In the genomic region with DNA sequence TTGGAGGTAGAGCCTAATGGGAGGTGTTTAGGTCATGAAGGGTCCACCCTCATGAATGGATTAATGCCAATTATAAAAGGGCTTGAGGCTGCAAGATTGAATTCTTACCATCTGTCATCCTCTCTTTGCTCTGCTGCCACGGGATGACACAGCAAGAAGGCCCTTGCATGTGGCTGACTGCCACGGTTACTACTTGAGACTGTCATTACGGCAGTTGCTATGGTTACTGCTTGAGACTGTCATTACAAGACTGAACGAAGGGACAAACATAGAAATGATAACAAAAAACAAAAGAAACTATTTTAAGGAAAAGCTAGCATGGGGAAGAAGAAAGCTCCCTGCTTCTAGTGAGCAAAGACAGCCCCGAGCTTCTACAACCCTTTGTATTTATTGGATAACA, we compare ENCODE assay signal across 23 cellular contexts.
DNase-seq lines count a peak whose midpoint lies in the region; ATAC-seq and TF ChIP-seq lines count a peak whose summit lies in the region.
"Had no signal": no experiment of that assay in that cellular context is flagged by ENCODE, and none has a peak within 500 bp of the region (broad histone marks: within the 10 kb centered on the region; RNA-seq: fewer than 3 reads in every experiment).

No MANE protein-coding gene starts in this region.

- no peak overlapping the region for H3K4me3 ChIP-seq in SK-N-SH (ENCODE audit: low read depth in 2 of 2, low read length in 1 of 2)
- H3K4me3 ChIP-seq: SJSA1, testis had no signal

- H3K27me3 ChIP-seq in SK-N-SH (ENCODE audit: insufficient read depth): no peaks in the 10 kb centered on the region
- H3K27me3 ChIP-seq: SJSA1, testis had no signal

- H3K9me3 Mint-ChIP-seq in osteocyte (ENCODE audit: unreplicated experiment): peaks cover 11% of the 10 kb centered on the region
- H3K9me3 Mint-ChIP-seq: activated CD8-positive, alpha-beta T cell treated with anti-CD3 and anti-CD28 coated beads for 36 hours had no signal

- H3K4me1 Mint-ChIP-seq in osteocyte (ENCODE audit: unreplicated experiment): peaks cover 1% of the 10 kb centered on the region
- H3K4me1 Mint-ChIP-seq: central memory CD8-positive, alpha-beta T cell had no signal

- peak overlapping the region; percentile 24; the same call in 1 of the 2 replicates for H3K4me2 ChIP-seq in SK-N-SH

- H3K36me3 ChIP-seq in SK-N-SH (replicated peaks in 1 of 2; ENCODE audit: control insufficient read depth in 1 of 2, insufficient read depth in 2 of 2, low read length in 1 of 2): no peaks in the 10 kb centered on the region
- H3K36me3 ChIP-seq: SJSA1 had no signal

- no peak for TF ChIP-seq EP300 in SK-N-SH (IDR thresholded peaks at IDR 0.05; ENCODE audit: borderline replicate concordance in 1 of 2, low read depth in 1 of 2, low read length in 1 of 2)

- H3K9me3 ChIP-seq in SK-N-SH: no peaks in the 10 kb centered on the region
- H3K9me3 ChIP-seq: SJSA1, testis had no signal

- H3K79me2 ChIP-seq in SK-N-SH (ENCODE audit: insufficient read depth): no peaks in the 10 kb centered on the region

- no peaks in the 10 kb centered on the region for H3K27me3 Mint-ChIP-seq in osteocyte (ENCODE audit: unreplicated experiment)
- H3K27me3 Mint-ChIP-seq: activated CD8-positive, alpha-beta T cell treated with anti-CD3 and anti-CD28 coated beads for 36 hours; central memory CD8-positive, alpha-beta T cell had no signal

- H3F3A ChIP-seq in SK-N-SH (replicated peaks; ENCODE audit: insufficient read depth): no peaks in the 10 kb centered on the region

- H3K4me1 ChIP-seq in SK-N-SH (ENCODE audit: control insufficient read depth in 1 of 2, insufficient read depth in 2 of 2, low read depth in 1 of 2, low read length in 1 of 2): no peaks in the 10 kb centered on the region
- H3K4me1 ChIP-seq: SJSA1, testis had no signal

- POLR2A ChIA-PET in SK-N-SH (lab: Yijun Ruan, JAX): no interaction called here

- H3K27ac ChIP-seq in SK-N-SH (ENCODE audit: low read depth in 2 of 2, low read length in 1 of 2): no peak overlapping the region
- H3K27ac ChIP-seq: SJSA1, testis had no signal

- ATAC-seq in SK-N-SH treated with all-trans-retinoic acid at 6 μM for 48 hours: no peak
- ATAC-seq: activated CD8-positive, alpha-beta T cell treated with anti-CD3 and anti-CD28 coated beads for 36 hours; CD8-positive, alpha-beta T cell; PC-3; right cardiac atrium had no signal

- DNase-seq in SK-N-SH (no peak), NCI-H1105 treated with DMSO at 0.1 percent for 48 hours (lab: John Stamatoyannopoulos, UW) (peak; percentile 56), SHP77 treated with DMSO at 0.1 percent for 48 hours (lab: John Stamatoyannopoulos, UW) (peak; percentile 18), retina (peak; percentile 2), osteocyte (ENCODE audit: extremely low spot score, unreplicated experiment) (no peak), HuH-7 (ENCODE audit: low spot score) (no peak)
- DNase-seq in central memory CD4-positive, alpha-beta T cell: no peak
- DNase-seq: ACHN; activated CD8-positive, alpha-beta T cell treated with anti-CD3 and anti-CD28 coated beads for 36 hours; activated naive CD4-positive, alpha-beta T cell; activated T-cell treated with anti-CD3 and anti-CD28 coated beads, Interleukin-2, amount 50 U/mL, for 1 hour; CD8-positive, alpha-beta T cell; EL; Karpas-422; NCI-H446 treated with DMSO at 0.1 percent for 48 hours; occipital lobe; PC-3; right cardiac atrium; T-helper 2 cell; testis had no signal

- no peak for TF ChIP-seq CTCF in SK-N-SH (IDR thresholded peaks at IDR 0.05)
- no peak for TF ChIP-seq CTCF in osteocyte (IDR thresholded peaks at IDR 0.05)

- no peak overlapping the region for H3K27ac Mint-ChIP-seq in osteocyte (ENCODE audit: unreplicated experiment)
- H3K27ac Mint-ChIP-seq: activated CD8-positive, alpha-beta T cell treated with anti-CD3 and anti-CD28 coated beads for 36 hours; CD8-positive, alpha-beta T cell had no signal

- no peaks in the 10 kb centered on the region for H4K20me1 ChIP-seq in SK-N-SH (ENCODE audit: insufficient read depth)

- 3% methylated on average over 5 of the region's 5 CpGs for WGBS in SK-N-SH (ENCODE audit: low lambda C conversion rate)

- H3K9ac ChIP-seq in SK-N-SH: no peak overlapping the region

- no peaks in the 10 kb centered on the region for H3K9me2 ChIP-seq in SK-N-SH

- H3K36me3 Mint-ChIP-seq in osteocyte (ENCODE audit: unreplicated experiment): no peaks in the 10 kb centered on the region
- H3K36me3 Mint-ChIP-seq: CD8-positive, alpha-beta T cell had no signal

- no peak for TF ChIP-seq RAD21 in SK-N-SH (IDR thresholded peaks at IDR 0.05; ENCODE audit: low read length)

- peak overlapping the region; percentile 43; the same call in 1 of the 2 replicates for H2AFZ ChIP-seq in SK-N-SH (ENCODE audit: low read depth)

- no peak overlapping the region for H3K4me3 Mint-ChIP-seq in osteocyte (ENCODE audit: unreplicated experiment)
- H3K4me3 Mint-ChIP-seq: activated CD8-positive, alpha-beta T cell treated with anti-CD3 and anti-CD28 coated beads for 36 hours; CD8-positive, alpha-beta T cell; central memory CD8-positive, alpha-beta T cell had no signal

- CTCF ChIA-PET in SK-N-SH (lab: Yijun Ruan, JAX): no interaction called here

TF ChIP-seq in SK-N-SH, 30 proteins besides CTCF, POLR2A, EP300 and RAD21:
- no peak for TF ChIP-seq SIN3A (IDR thresholded peaks at IDR 0.05; ENCODE audit: borderline replicate concordance, low read depth, low read length)
- no peak for TF ChIP-seq TAF1 (IDR thresholded peaks at IDR 0.05; ENCODE audit: borderline replicate concordance, low read depth, low read length)
- no peak for TF ChIP-seq GABPA (IDR thresholded peaks at IDR 0.05; ENCODE audit: low read depth)
- TF ChIP-seq TCF12 (IDR thresholded peaks at IDR 0.05): no peak

TF ChIP-seq in SK-N-SH treated with all-trans-retinoic acid at 6 μM for 48 hours, 23 proteins besides CTCF, POLR2A, EP300 and RAD21 (continues in another document):
- TF ChIP-seq BACH2 (CRISPR knock-in tag; IDR thresholded peaks at IDR 0.05; ENCODE audit: borderline replicate concordance) (no peak), TOX (CRISPR knock-in tag; IDR thresholded peaks at IDR 0.05; ENCODE audit: borderline replicate concordance) (no peak), CSDC2 (CRISPR knock-in tag; IDR thresholded peaks at IDR 0.05) (no peak), ISL1 (CRISPR knock-in tag; IDR thresholded peaks at IDR 0.05) (no peak), OSR1 (CRISPR knock-in tag; IDR thresholded peaks at IDR 0.05) (no peak), ZNF565 (CRISPR knock-in tag; conservative IDR thresholded peaks at IDR 0.05; ENCODE audit: low read depth) (no peak), TCF4 (CRISPR knock-in tag; IDR thresholded peaks at IDR 0.05; ENCODE audit: borderline replicate concordance) (no peak)
- TF ChIP-seq, protein P1, sequence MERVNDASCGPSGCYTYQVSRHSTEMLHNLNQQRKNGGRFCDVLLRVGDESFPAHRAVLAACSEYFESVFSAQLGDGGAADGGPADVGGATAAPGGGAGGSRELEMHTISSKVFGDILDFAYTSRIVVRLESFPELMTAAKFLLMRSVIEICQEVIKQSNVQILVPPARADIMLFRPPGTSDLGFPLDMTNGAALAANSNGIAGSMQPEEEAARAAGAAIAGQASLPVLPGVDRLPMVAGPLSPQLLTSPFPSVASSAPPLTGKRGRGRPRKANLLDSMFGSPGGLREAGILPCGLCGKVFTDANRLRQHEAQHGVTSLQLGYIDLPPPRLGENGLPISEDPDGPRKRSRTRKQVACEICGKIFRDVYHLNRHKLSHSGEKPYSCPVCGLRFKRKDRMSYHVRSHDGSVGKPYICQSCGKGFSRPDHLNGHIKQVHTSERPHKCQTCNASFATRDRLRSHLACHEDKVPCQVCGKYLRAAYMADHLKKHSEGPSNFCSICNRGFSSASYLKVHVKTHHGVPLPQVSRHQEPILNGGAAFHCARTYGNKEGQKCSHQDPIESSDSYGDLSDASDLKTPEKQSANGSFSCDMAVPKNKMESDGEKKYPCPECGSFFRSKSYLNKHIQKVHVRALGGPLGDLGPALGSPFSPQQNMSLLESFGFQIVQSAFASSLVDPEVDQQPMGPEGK (CRISPR knock-in tag; IDR thresholded peaks at IDR 0.05; ENCODE audit: borderline replicate concordance): no peak
- TF ChIP-seq, protein P2, sequence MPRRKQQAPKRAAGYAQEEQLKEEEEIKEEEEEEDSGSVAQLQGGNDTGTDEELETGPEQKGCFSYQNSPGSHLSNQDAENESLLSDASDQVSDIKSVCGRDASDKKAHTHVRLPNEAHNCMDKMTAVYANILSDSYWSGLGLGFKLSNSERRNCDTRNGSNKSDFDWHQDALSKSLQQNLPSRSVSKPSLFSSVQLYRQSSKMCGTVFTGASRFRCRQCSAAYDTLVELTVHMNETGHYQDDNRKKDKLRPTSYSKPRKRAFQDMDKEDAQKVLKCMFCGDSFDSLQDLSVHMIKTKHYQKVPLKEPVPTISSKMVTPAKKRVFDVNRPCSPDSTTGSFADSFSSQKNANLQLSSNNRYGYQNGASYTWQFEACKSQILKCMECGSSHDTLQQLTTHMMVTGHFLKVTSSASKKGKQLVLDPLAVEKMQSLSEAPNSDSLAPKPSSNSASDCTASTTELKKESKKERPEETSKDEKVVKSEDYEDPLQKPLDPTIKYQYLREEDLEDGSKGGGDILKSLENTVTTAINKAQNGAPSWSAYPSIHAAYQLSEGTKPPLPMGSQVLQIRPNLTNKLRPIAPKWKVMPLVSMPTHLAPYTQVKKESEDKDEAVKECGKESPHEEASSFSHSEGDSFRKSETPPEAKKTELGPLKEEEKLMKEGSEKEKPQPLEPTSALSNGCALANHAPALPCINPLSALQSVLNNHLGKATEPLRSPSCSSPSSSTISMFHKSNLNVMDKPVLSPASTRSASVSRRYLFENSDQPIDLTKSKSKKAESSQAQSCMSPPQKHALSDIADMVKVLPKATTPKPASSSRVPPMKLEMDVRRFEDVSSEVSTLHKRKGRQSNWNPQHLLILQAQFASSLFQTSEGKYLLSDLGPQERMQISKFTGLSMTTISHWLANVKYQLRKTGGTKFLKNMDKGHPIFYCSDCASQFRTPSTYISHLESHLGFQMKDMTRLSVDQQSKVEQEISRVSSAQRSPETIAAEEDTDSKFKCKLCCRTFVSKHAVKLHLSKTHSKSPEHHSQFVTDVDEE (CRISPR knock-in tag; IDR thresholded peaks at IDR 0.05): no peak
- TF ChIP-seq, protein P3, sequence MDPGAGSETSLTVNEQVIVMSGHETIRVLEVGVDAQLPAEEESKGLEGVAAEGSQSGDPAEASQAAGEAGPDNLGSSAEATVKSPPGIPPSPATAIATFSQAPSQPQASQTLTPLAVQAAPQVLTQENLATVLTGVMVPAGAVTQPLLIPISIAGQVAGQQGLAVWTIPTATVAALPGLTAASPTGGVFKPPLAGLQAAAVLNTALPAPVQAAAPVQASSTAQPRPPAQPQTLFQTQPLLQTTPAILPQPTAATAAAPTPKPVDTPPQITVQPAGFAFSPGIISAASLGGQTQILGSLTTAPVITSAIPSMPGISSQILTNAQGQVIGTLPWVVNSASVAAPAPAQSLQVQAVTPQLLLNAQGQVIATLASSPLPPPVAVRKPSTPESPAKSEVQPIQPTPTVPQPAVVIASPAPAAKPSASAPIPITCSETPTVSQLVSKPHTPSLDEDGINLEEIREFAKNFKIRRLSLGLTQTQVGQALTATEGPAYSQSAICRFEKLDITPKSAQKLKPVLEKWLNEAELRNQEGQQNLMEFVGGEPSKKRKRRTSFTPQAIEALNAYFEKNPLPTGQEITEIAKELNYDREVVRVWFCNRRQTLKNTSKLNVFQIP (CRISPR knock-in tag; IDR thresholded peaks at IDR 0.05; ENCODE audit: borderline replicate concordance, low read depth): no peak

Comparison
In these comparisons a context has a peak if more than half of its experiments do, and no peak if none do; other contexts are left out.
1. DNase-seq: peak in NCI-H1105 treated with DMSO at 0.1 percent for 48 hours (single experiment), SHP77 treated with DMSO at 0.1 percent for 48 hours (single experiment) and retina (single experiment); none in SK-N-SH (single experiment), osteocyte (single experiment), HuH-7 (single experiment) and central memory CD4-positive, alpha-beta T cell (single experiment).